Comparison of ENCODE assay signal across 1 cellular context in genomic region chr11:64355078-64355940, GRCh38.
A peak's percentile ranks its signal among the peaks of the same experiment; 100 is the strongest.
TF ChIP-seq lines count a peak whose summit lies in the region.

No MANE protein-coding gene starts in this region.

TF ChIP-seq in HEK293, 187 proteins besides CTCF, POLR2A, EP300 and RAD21 (continued from another document):
- TF ChIP-seq PRDM10 (tag by site-specific recombination; IDR thresholded peaks at IDR 0.05) (peak; percentile 30; the same call in 1 of the 2 replicates), ZBTB10 (tag by site-specific recombination; IDR thresholded peaks at IDR 0.05) (peak; percentile 37; the same call in 1 of the 2 replicates), ZNF791 (tag by site-specific recombination; IDR thresholded peaks at IDR 0.05) (no peak), SP7 (tag by site-specific recombination; IDR thresholded peaks at IDR 0.05) (peak; percentile 54), ZNF202 (tag by site-specific recombination; IDR thresholded peaks at IDR 0.05; ENCODE audit: borderline replicate concordance) (no peak), ZNF184 (tag by site-specific recombination; IDR thresholded peaks at IDR 0.05) (no peak), ZNF677 (tag by site-specific recombination; IDR thresholded peaks at IDR 0.05) (no peak), KLF7 (tag by site-specific recombination; IDR thresholded peaks at IDR 0.05; ENCODE audit: borderline replicate concordance) (no peak), ZNF629 (tag by site-specific recombination; IDR thresholded peaks at IDR 0.05) (peak; percentile 45; the same call in 1 of the 2 replicates), ZFP69B (tag by site-specific recombination; IDR thresholded peaks at IDR 0.05) (peak; percentile 53; the same call in 1 of the 2 replicates), ZNF692 (tag by site-specific recombination; IDR thresholded peaks at IDR 0.05) (peak; percentile 47; the same call in 1 of the 2 replicates), ZBTB8A (tag by site-specific recombination; IDR thresholded peaks at IDR 0.05) (peak; percentile 58), ZBTB20 (tag by site-specific recombination; IDR thresholded peaks at IDR 0.05) (peak; percentile 36; the same call in 1 of the 2 replicates), KLF17 (tag by site-specific recombination; IDR thresholded peaks at IDR 0.05) (0 out of 2 replicates have a peak, but pooled peaks have one; percentile 30), ZIC2 (tag by site-specific recombination; IDR thresholded peaks at IDR 0.05) (peak; percentile 83), ZBTB7A (tag by site-specific recombination; IDR thresholded peaks at IDR 0.05; ENCODE audit: low read depth) (0 out of 2 replicates have a peak, but pooled peaks have one; percentile 28), ZNF843 (tag by site-specific recombination; IDR thresholded peaks at IDR 0.05) (no peak), PATZ1 (tag by site-specific recombination; IDR thresholded peaks at IDR 0.05) (peak; percentile 82), GFI1B (tag by site-specific recombination; IDR thresholded peaks at IDR 0.05) (no peak), ZNF398 (tag by site-specific recombination; IDR thresholded peaks at IDR 0.05) (peak; percentile 85), ZBTB6 (tag by site-specific recombination; IDR thresholded peaks at IDR 0.05) (peak; percentile 68; the same call in 1 of the 2 replicates), ZSCAN30 (tag by site-specific recombination; IDR thresholded peaks at IDR 0.05) (peak; percentile 64; the same call in 1 of the 2 replicates), ZXDB (tag by site-specific recombination; IDR thresholded peaks at IDR 0.05) (0 out of 2 replicates have a peak, but pooled peaks have one; percentile 20), ZEB2 (tag by site-specific recombination; IDR thresholded peaks at IDR 0.05) (peak; percentile 85), HIC1 (tag by site-specific recombination; IDR thresholded peaks at IDR 0.05) (peak; percentile 84), TSHZ1 (tag by site-specific recombination; IDR thresholded peaks at IDR 0.05; ENCODE audit: borderline replicate concordance) (0 out of 2 replicates have a peak, but pooled peaks have one; percentile 18), ZNF596 (tag by site-specific recombination; IDR thresholded peaks at IDR 0.05) (no peak), ZBTB44 (tag by site-specific recombination; IDR thresholded peaks at IDR 0.05) (0 out of 2 replicates have a peak, but pooled peaks have one; percentile 35), ZNF501 (tag by site-specific recombination; IDR thresholded peaks at IDR 0.05) (0 out of 2 replicates have a peak, but pooled peaks have one; percentile 25), GLIS1 (tag by site-specific recombination; IDR thresholded peaks at IDR 0.05) (peak; percentile 86), ZNF335 (tag by site-specific recombination; conservative IDR thresholded peaks at IDR 0.05) (0 out of 2 replicates have a peak, but pooled peaks have one; percentile 13), GLIS2 (tag by site-specific recombination; IDR thresholded peaks at IDR 0.05) (peak; percentile 94), ZNF670 (tag by site-specific recombination; IDR thresholded peaks at IDR 0.05; ENCODE audit: low read depth) (no peak)
